Comparison of ENCODE assay signal across 20 cellular contexts in the genomic region with DNA sequence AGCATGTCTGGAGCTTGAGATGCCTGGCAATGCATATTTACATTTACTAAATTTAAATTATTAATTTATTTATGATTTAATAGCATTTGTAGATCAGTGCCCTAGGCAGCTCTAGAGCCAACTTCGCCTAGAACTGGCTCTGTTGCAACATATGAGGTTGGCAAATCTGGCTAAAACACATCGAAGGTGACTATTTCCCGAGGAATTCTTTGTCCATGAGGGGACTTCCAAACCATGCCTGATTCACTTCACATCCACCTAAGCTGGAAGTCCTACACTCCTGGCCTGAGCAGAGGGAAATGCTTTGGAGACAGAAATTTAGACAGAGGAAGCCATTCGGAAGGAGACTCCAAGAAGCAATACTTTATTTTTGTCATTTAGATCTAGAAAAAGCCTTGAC.
"Had no signal": no experiment of that assay in that cellular context is flagged by ENCODE, and none has a peak within 500 bp of the region (broad histone marks: within the 10 kb centered on the region; RNA-seq: fewer than 3 reads in every experiment).

No MANE protein-coding gene starts in this region.

- H3K4me1 ChIP-seq: colonic mucosa, esophagus muscularis mucosa, heart left ventricle, psoas muscle, upper lobe of left lung had no signal

- DNase-seq: activated CD4-positive, alpha-beta T cell treated with anti-CD3 and anti-CD28 coated beads for 1 hour; activated CD4-positive, alpha-beta T cell treated with anti-CD3 and anti-CD28 coated beads, Interleukin-2, amount 50 U/mL, for 48 hours; activated naive CD4-positive, alpha-beta T cell treated with anti-CD3 and anti-CD28 coated beads for 36 hours; colonic mucosa; heart left ventricle; immature natural killer cell; left cardiac atrium; midbrain; psoas muscle; right lobe of liver; spleen; stimulated activated naive CD8-positive, alpha-beta T cell treated with anti-CD3 and anti-CD28 coated beads, Interleukin-15, amount 100 ng/mL, for 72 hours; T1000; upper lobe of left lung had no signal

- H3K4me3 Mint-ChIP-seq: activated naive CD4-positive, alpha-beta T cell treated with anti-CD3 and anti-CD28 coated beads for 36 hours; activated T-helper 17 cell treated with anti-CD3 and anti-CD28 coated beads, Interleukin-2, amount 50 U/mL, for 72 hours; immature natural killer cell; neural crest cell; stimulated activated naive CD8-positive, alpha-beta T cell treated with anti-CD3 and anti-CD28 coated beads, Interleukin-15, amount 100 ng/mL, for 72 hours had no signal

- H3K27me3 ChIP-seq: colonic mucosa, esophagus muscularis mucosa, heart left ventricle, right lobe of liver, spleen, upper lobe of left lung had no signal

- H3K9me3 ChIP-seq: colonic mucosa, esophagus muscularis mucosa, heart left ventricle, psoas muscle, right lobe of liver, spleen, upper lobe of left lung had no signal

- FAIRE-seq: frontal cortex had no signal

- H3K36me3 Mint-ChIP-seq: immature natural killer cell had no signal

- H3K27me3 Mint-ChIP-seq: activated T-helper 17 cell treated with anti-CD3 and anti-CD28 coated beads, Interleukin-2, amount 50 U/mL, for 72 hours; stimulated activated naive CD8-positive, alpha-beta T cell treated with anti-CD3 and anti-CD28 coated beads, Interleukin-15, amount 100 ng/mL, for 72 hours had no signal

- H3K9me3 Mint-ChIP-seq: activated naive CD4-positive, alpha-beta T cell treated with anti-CD3 and anti-CD28 coated beads for 36 hours; activated T-helper 17 cell treated with anti-CD3 and anti-CD28 coated beads, Interleukin-2, amount 50 U/mL, for 72 hours; immature natural killer cell; neural crest cell; stimulated activated naive CD8-positive, alpha-beta T cell treated with anti-CD3 and anti-CD28 coated beads, Interleukin-15, amount 100 ng/mL, for 72 hours had no signal

- H3K4me3 ChIP-seq: colonic mucosa, esophagus muscularis mucosa, heart left ventricle, lung, psoas muscle, right lobe of liver, spleen, upper lobe of left lung had no signal

- ATAC-seq: activated T-helper 17 cell treated with anti-CD3 and anti-CD28 coated beads, Interleukin-2, amount 50 U/mL, for 72 hours; heart left ventricle; left cardiac atrium; psoas muscle; stimulated activated naive CD8-positive, alpha-beta T cell treated with anti-CD3 and anti-CD28 coated beads, Interleukin-15, amount 100 ng/mL, for 72 hours had no signal

- H3K27ac ChIP-seq: colonic mucosa, esophagus muscularis mucosa, heart left ventricle, psoas muscle, right lobe of liver, spleen, upper lobe of left lung, VCaP had no signal

- H3K4me1 Mint-ChIP-seq: activated T-helper 17 cell treated with anti-CD3 and anti-CD28 coated beads, Interleukin-2, amount 50 U/mL, for 72 hours; immature natural killer cell had no signal

- H3K36me3 ChIP-seq: colonic mucosa, esophagus muscularis mucosa, heart left ventricle, right lobe of liver, spleen, upper lobe of left lung had no signal

- H3K27ac Mint-ChIP-seq: activated naive CD4-positive, alpha-beta T cell treated with anti-CD3 and anti-CD28 coated beads for 36 hours; activated T-helper 17 cell treated with anti-CD3 and anti-CD28 coated beads, Interleukin-2, amount 50 U/mL, for 72 hours; immature natural killer cell; stimulated activated naive CD8-positive, alpha-beta T cell treated with anti-CD3 and anti-CD28 coated beads, Interleukin-15, amount 100 ng/mL, for 72 hours had no signal
